34 cellular contexts compared by ENCODE assay signal in genomic region chr4:100244347-100244746, GRCh38. TPM values are rescaled to one million over a fixed set of nuclear protein-coding genes. Genes with fewer than 3 reads are reported as not detected.
"Had no signal": no experiment of that assay in that cellular context is flagged by ENCODE, and none has a peak within 500 bp of the region (broad histone marks: within the 10 kb centered on the region; RNA-seq: fewer than 3 reads in every experiment).

No MANE protein-coding gene starts in this region.

- H3K36me3 ChIP-seq: ascending aorta had no signal

- H3K4me3 Mint-ChIP-seq: activated B cell treated with CpG ODN at 0.5 μM for 24 hours; activated CD4-positive, alpha-beta memory T cell treated with anti-CD3 and anti-CD28 coated beads for 36 hours; activated CD4-positive, alpha-beta T cell treated with anti-CD3 and anti-CD28 coated beads, Interleukin-2, amount 10 ng/mL, durations not matched to agents 24 days and 14 days; activated CD8-positive, alpha-beta memory T cell treated with anti-CD3 and anti-CD28 coated beads, Interleukin-2, amount 10 ng/mL, durations not matched to agents 7 days and 5 days; activated CD8-positive, alpha-beta T cell treated with anti-CD3 and anti-CD28 coated beads, Interleukin-2, amount 10 ng/mL, durations not matched to agents 7 days and 5 days; activated naive CD4-positive, alpha-beta T cell treated with anti-CD3 and anti-CD28 coated beads, Interleukin-2, amount 10 ng/mL, durations not matched to agents 7 days and 5 days; activated naive CD4-positive, alpha-beta T cell treated with anti-CD3 and anti-CD28 coated beads, Interleukin-2, amount 50 U/mL, for 24 hours; activated naive CD8-positive, alpha-beta T cell; activated naive CD8-positive, alpha-beta T cell treated with anti-CD3 and anti-CD28 coated beads, Interleukin-2, amount 10 ng/mL, durations not matched to agents 7 days and 5 days; activated naive CD8-positive, alpha-beta T cell treated with anti-CD3 and anti-CD28 coated beads, Interleukin-2, amount 50 U/mL, for 24 hours; activated T-cell treated with anti-CD3 and anti-CD28 coated beads, Interleukin-2, amount 50 U/mL, for 24 hours; brain; T-helper 1 cell treated with Interleukin-12 subunit alpha and Interleukin-12 subunit beta and Interleukin-4 antibody, amounts not matched to agents 30 μg/mL and 1 μg/mL, for 36 hours; T-helper 2 cell treated with Interferon-gamma antibody and Interleukin-4, amounts not matched to agents 5 μg/mL and 100 μg/mL, for 36 hours had no signal

- H3K4me3 ChIP-seq: ascending aorta had no signal

- H3K36me3 Mint-ChIP-seq: activated CD4-positive, alpha-beta memory T cell treated with anti-CD3 and anti-CD28 coated beads for 36 hours; activated CD8-positive, alpha-beta memory T cell treated with anti-CD3 and anti-CD28 coated beads, Interleukin-2, amount 10 ng/mL, durations not matched to agents 7 days and 5 days; activated naive CD4-positive, alpha-beta T cell treated with anti-CD3 and anti-CD28 coated beads, Interleukin-2, amount 10 ng/mL, durations not matched to agents 7 days and 5 days; activated naive CD4-positive, alpha-beta T cell treated with anti-CD3 and anti-CD28 coated beads, Interleukin-2, amount 50 U/mL, for 24 hours; activated naive CD8-positive, alpha-beta T cell; activated naive CD8-positive, alpha-beta T cell treated with anti-CD3 and anti-CD28 coated beads, Interleukin-2, amount 10 ng/mL, durations not matched to agents 7 days and 5 days; brain had no signal

- H3K9me3 Mint-ChIP-seq: activated B cell treated with CpG ODN at 0.5 μM for 24 hours; activated CD4-positive, alpha-beta memory T cell treated with anti-CD3 and anti-CD28 coated beads for 36 hours; activated naive CD4-positive, alpha-beta T cell treated with anti-CD3 and anti-CD28 coated beads, Interleukin-2, amount 10 ng/mL, durations not matched to agents 7 days and 5 days; activated naive CD8-positive, alpha-beta T cell treated with anti-CD3 and anti-CD28 coated beads, Interleukin-2, amount 10 ng/mL, durations not matched to agents 7 days and 5 days; activated naive CD8-positive, alpha-beta T cell treated with anti-CD3 and anti-CD28 coated beads, Interleukin-2, amount 50 U/mL, for 24 hours; activated T-cell treated with anti-CD3 and anti-CD28 coated beads, Interleukin-2, amount 50 U/mL, for 24 hours; activated T-helper 2 cell treated with anti-CD3 and anti-CD28 coated beads, Interferon-gamma antibody, Interleukin-2, Interleukin-4, amounts not matched to agents 10 μg/mL and 5 μg/mL and 100 μg/mL, durations not matched to agents 14 hours and 24 hours and 36 hours; T-helper 2 cell treated with Interferon-gamma antibody and Interleukin-4, amounts not matched to agents 5 μg/mL and 100 μg/mL, for 36 hours had no signal

- H3K27ac Mint-ChIP-seq: activated B cell treated with CpG ODN at 0.5 μM for 24 hours; activated CD4-positive, alpha-beta memory T cell treated with anti-CD3 and anti-CD28 coated beads for 36 hours; activated CD4-positive, alpha-beta T cell treated with anti-CD3 and anti-CD28 coated beads, Interleukin-2, amount 10 ng/mL, durations not matched to agents 24 days and 14 days; activated CD8-positive, alpha-beta memory T cell treated with anti-CD3 and anti-CD28 coated beads, Interleukin-2, amount 10 ng/mL, durations not matched to agents 7 days and 5 days; activated CD8-positive, alpha-beta T cell treated with anti-CD3 and anti-CD28 coated beads, Interleukin-2, amount 10 ng/mL, durations not matched to agents 7 days and 5 days; activated naive CD4-positive, alpha-beta T cell treated with anti-CD3 and anti-CD28 coated beads, Interleukin-2, amount 10 ng/mL, durations not matched to agents 7 days and 5 days; activated naive CD4-positive, alpha-beta T cell treated with anti-CD3 and anti-CD28 coated beads, Interleukin-2, amount 50 U/mL, for 24 hours; activated naive CD8-positive, alpha-beta T cell; activated naive CD8-positive, alpha-beta T cell treated with anti-CD3 and anti-CD28 coated beads, Interleukin-2, amount 10 ng/mL, durations not matched to agents 7 days and 5 days; activated naive CD8-positive, alpha-beta T cell treated with anti-CD3 and anti-CD28 coated beads, Interleukin-2, amount 50 U/mL, for 24 hours; activated T-cell treated with anti-CD3 and anti-CD28 coated beads, Interleukin-2, amount 50 U/mL, for 24 hours; activated T-helper 2 cell treated with anti-CD3 and anti-CD28 coated beads, Interferon-gamma antibody, Interleukin-2, Interleukin-4, amounts not matched to agents 10 μg/mL and 5 μg/mL and 100 μg/mL, durations not matched to agents 14 hours and 24 hours and 36 hours; brain; T-helper 1 cell treated with Interleukin-12 subunit alpha and Interleukin-12 subunit beta and Interleukin-4 antibody, amounts not matched to agents 30 μg/mL and 1 μg/mL, for 36 hours; T-helper 2 cell treated with Interferon-gamma antibody and Interleukin-4, amounts not matched to agents 5 μg/mL and 100 μg/mL, for 36 hours had no signal

- H3K4me1 ChIP-seq: ascending aorta had no signal

- H3K27me3 Mint-ChIP-seq: activated B cell treated with CpG ODN at 0.5 μM for 24 hours; activated CD4-positive, alpha-beta T cell treated with anti-CD3 and anti-CD28 coated beads, Interleukin-2, amount 10 ng/mL, durations not matched to agents 24 days and 14 days; activated T-cell treated with anti-CD3 and anti-CD28 coated beads, Interleukin-2, amount 50 U/mL, for 24 hours had no signal

- ATAC-seq: activated CD8-positive, alpha-beta memory T cell treated with anti-CD3 and anti-CD28 coated beads, Interleukin-2, amount 10 ng/mL, durations not matched to agents 7 days and 5 days; activated CD8-positive, alpha-beta T cell treated with anti-CD3 and anti-CD28 coated beads, Interleukin-2, amount 10 ng/mL, durations not matched to agents 7 days and 5 days; activated naive CD8-positive, alpha-beta T cell treated with anti-CD3 and anti-CD28 coated beads, Interleukin-2, amount 50 U/mL, for 24 hours had no signal

- H3K27ac ChIP-seq: ascending aorta, VCaP had no signal

- H3K27me3 ChIP-seq: ascending aorta had no signal

- H3K4me1 Mint-ChIP-seq: activated B cell treated with CpG ODN at 0.5 μM for 24 hours; activated naive CD4-positive, alpha-beta T cell treated with anti-CD3 and anti-CD28 coated beads, Interleukin-2, amount 10 ng/mL, durations not matched to agents 7 days and 5 days; activated naive CD4-positive, alpha-beta T cell treated with anti-CD3 and anti-CD28 coated beads, Interleukin-2, amount 50 U/mL, for 24 hours; brain had no signal

- H3K9me3 ChIP-seq: ascending aorta had no signal

- DNase-seq: activated B cell treated with CpG ODN at 0.5 μM for 24 hours; activated CD4-positive, alpha-beta memory T cell treated with anti-CD3 and anti-CD28 coated beads for 36 hours; activated CD4-positive, alpha-beta T cell treated with anti-CD3 and anti-CD28 coated beads for 4 hours; activated CD4-positive, alpha-beta T cell treated with anti-CD3 and anti-CD28 coated beads, Interleukin-2, amount 10 ng/mL, durations not matched to agents 24 days and 14 days; activated CD4-positive, alpha-beta T cell treated with anti-CD3 and anti-CD28 coated beads, Interleukin-2, amount 50 U/mL, for 1 hour; activated CD4-positive, alpha-beta T cell treated with anti-CD3 and anti-CD28 coated beads, Interleukin-2, amount 50 U/mL, for 4 hours; activated CD4-positive, CD25-positive, alpha-beta regulatory T cell treated with anti-CD3 and anti-CD28 coated beads, Interleukin-2, amount 50 U/mL, for 72 hours; activated CD8-positive, alpha-beta memory T cell treated with anti-CD3 and anti-CD28 coated beads for 24 hours; activated CD8-positive, alpha-beta memory T cell treated with anti-CD3 and anti-CD28 coated beads, Interleukin-2, amount 10 ng/mL, durations not matched to agents 7 days and 5 days; activated CD8-positive, alpha-beta memory T cell treated with anti-CD3 and anti-CD28 coated beads, Interleukin-2, amount 50 U/mL, for 48 hours; activated CD8-positive, alpha-beta T cell treated with anti-CD3 and anti-CD28 coated beads, Interleukin-2, amount 10 ng/mL, durations not matched to agents 7 days and 5 days; activated effector memory CD4-positive, alpha-beta T cell treated with Interleukin-2 at 50 U/mL for 16 hours; activated gamma-delta T cell; activated naive CD4-positive, alpha-beta T cell treated with anti-CD3 and anti-CD28 coated beads, Interleukin-2, amount 10 ng/mL, durations not matched to agents 7 days and 5 days; activated naive CD4-positive, alpha-beta T cell treated with Interleukin-2 at 50 U/mL for 16 hours; activated naive CD8-positive, alpha-beta T cell treated with anti-CD3 and anti-CD28 coated beads, Interleukin-2, amount 10 ng/mL, durations not matched to agents 7 days and 5 days; activated naive CD8-positive, alpha-beta T cell treated with anti-CD3 and anti-CD28 coated beads, Interleukin-2, amount 50 U/mL, for 24 hours; activated T-cell treated with anti-CD3 and anti-CD28 coated beads, Interleukin-2, amount 50 U/mL, for 24 hours; activated T-cell treated with anti-CD3 and anti-CD28 coated beads, Interleukin-2, amount 50 U/mL, for 48 hours; amygdala; anterior cingulate cortex; central memory CD4-positive, alpha-beta T cell; SW 1271; T-helper 1 cell; T-helper 2 cell; T-helper 9 cell had no signal

RNA-seq across cellular contexts. Expression of gene DDIT4L, which starts 54.1 kb away (rescaled TPM):
- total RNA-seq: activated B cell treated with CpG ODN at 0.5 μM for 24 hours; activated CD8-positive, alpha-beta T cell treated with anti-CD3 and anti-CD28 coated beads, Interleukin-2, amount 10 ng/mL, durations not matched to agents 7 days and 5 days had no signal
